ENCODE assay signal across 8 cellular contexts in the genomic region with DNA sequence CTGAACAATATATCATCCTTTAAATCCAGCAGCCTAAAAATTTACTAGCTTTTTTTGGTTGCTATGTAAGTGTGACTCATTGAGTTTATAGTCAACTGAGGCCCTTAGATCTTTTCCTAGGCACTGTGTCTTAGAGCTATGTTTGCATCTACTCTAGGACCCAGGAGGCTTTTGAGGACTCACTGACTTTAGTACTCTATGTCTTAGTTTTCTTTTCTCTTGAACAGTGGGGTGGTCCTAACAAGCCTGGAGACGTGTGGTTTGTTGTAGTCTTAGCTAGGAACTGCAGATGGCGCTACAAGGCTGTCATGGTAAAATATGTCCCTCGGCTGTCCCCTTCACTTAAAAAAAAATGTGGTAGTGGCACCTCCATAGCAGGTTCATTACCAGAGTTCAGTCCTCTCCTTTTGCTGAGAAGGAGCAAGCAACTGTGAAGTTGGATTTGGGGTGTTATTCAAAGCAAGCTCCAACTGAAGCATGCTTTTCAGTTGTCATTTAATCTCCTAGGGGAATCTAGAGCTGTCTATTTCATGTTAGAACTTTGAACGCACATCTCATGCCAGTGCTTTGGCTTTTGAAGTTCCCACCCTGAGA. TPM values are rescaled to one million over a fixed set of nuclear protein-coding genes. Genes with fewer than 3 reads are reported as not detected.
DNase-seq lines count a peak whose midpoint lies in the region; ATAC-seq, FAIRE-seq and TF ChIP-seq lines count a peak whose summit lies in the region.

No MANE protein-coding gene starts in this region.

- no peaks in the 10 kb centered on the region for H3K9me3 ChIP-seq in uterus

- H3K4me1 ChIP-seq in uterus: no peaks in the 10 kb centered on the region

- H3K27ac ChIP-seq in dorsolateral prefrontal cortex (no peak overlapping the region), uterus (no peak overlapping the region)

- peak; percentile 28 for DNase-seq in DMS153 (lab: John Stamatoyannopoulos, UW)
- peak; percentile 60 for DNase-seq in HFF-Myc (ENCODE audit: extremely low read depth, low read depth)
- DNase-seq in NCI-H2171 treated with DMSO at 0.1 percent for 48 hours (lab: John Stamatoyannopoulos, UW): peak; percentile 81
- peak in 2 of 10 donors; percentile 56 to 61 for DNase-seq in dorsolateral prefrontal cortex
- peak; percentile 83 to 87 for DNase-seq in lung microvascular endothelial cell (ENCODE audit: low read depth in 2 of 2)
- DNase-seq in uterus: no peak

- H3K4me3 ChIP-seq in HFF-Myc (replicated peaks; ENCODE audit: low read depth, low read length) (no peak overlapping the region), dorsolateral prefrontal cortex (peak overlapping the region in 1 of 59 donors; percentile 3), uterus (no peak overlapping the region)

- TF ChIP-seq CTCF in HFF-Myc (IDR thresholded peaks at IDR 0.05; ENCODE audit: low read depth, low read length, missing control alignments): peak; percentile 80
- peak in 55 of 56 donors; percentile 69 to 93 (median 81) for TF ChIP-seq CTCF in dorsolateral prefrontal cortex (IDR thresholded peaks at IDR 0.05 in 54 of 56, conservative IDR thresholded peaks at IDR 0.05 in 2 of 56; ENCODE audit: low read depth in 1 of 56, partially characterized antibody in 56 of 56)
- TF ChIP-seq CTCF in uterus (IDR thresholded peaks at IDR 0.05): peak; percentile 66 to 83 (median 77)

- intact Hi-C loops in dorsolateral prefrontal cortex (cut with DNase I) (loop anchor here (5.0 kb wide), 3 partner anchors 71 to 224 kb away; no protein-coding TSS in a partner anchor), uterus (cut with DNase I; ENCODE audit: low total_unique reads) (no loop called here)

- no peak for TF ChIP-seq POLR2A in uterus (IDR thresholded peaks at IDR 0.05)

- FAIRE-seq in TTC549 (lab: Jason Lieb, UNC): peak; percentile 65

- ATAC-seq in HG02840 (IDR thresholded peaks at IDR 0.05; ENCODE audit: low FRiP score, unreplicated experiment): no peak

- H3K27me3 ChIP-seq in dorsolateral prefrontal cortex (no peaks in the 10 kb centered on the region), uterus (no peaks in the 10 kb centered on the region)

- no peaks in the 10 kb centered on the region for H3K36me3 ChIP-seq in uterus

RNA-seq across cellular contexts. Expression of gene SPATS2, which starts 8.6 kb away (rescaled TPM):
- 10 to 100 TPM; 19.1 to 67.2 (median 43.0) TPM for total RNA-seq in dorsolateral prefrontal cortex
- 11.7 and 18.3 TPM in 2 replicates for total RNA-seq in lung microvascular endothelial cell
- total RNA-seq in uterus: 10 to 100 TPM in 2 of 4 donors, 1 to 10 TPM in 2; 3.3 to 46.0 (median 16.0) TPM

RNA-seq across cellular contexts. Expression of gene DNAJC22, which starts 12.0 kb away (rescaled TPM):
- total RNA-seq in dorsolateral prefrontal cortex (1 to 10 TPM in 115 of 120 experiments, under 1 TPM in 5; 0.49 to 8.3 (median 3.0) TPM), lung microvascular endothelial cell (0.40 and 0.87 TPM in 2 replicates), uterus (1 to 10 TPM in 1 of 4 donors, not detected in 3; 4.5 TPM)

RNA-seq across cellular contexts. Expression of gene C1QL4, which starts 21.7 kb away (rescaled TPM):
- total RNA-seq in dorsolateral prefrontal cortex (1 to 10 TPM in 5 of 120 experiments, under 1 TPM in 64, not detected in 51; 0.19 to 1.4 (median 0.44) TPM), lung microvascular endothelial cell (not detected in 2 replicates), uterus (1 to 10 TPM in 1 of 4 donors, not detected in 3; 1.7 TPM)

RNA-seq across cellular contexts. Expression of gene TROAP, which starts 35.6 kb away (rescaled TPM):
- total RNA-seq in dorsolateral prefrontal cortex (1 to 10 TPM in 3 of 120 experiments, under 1 TPM in 15, not detected in 102; 0.17 to 1.9 (median 0.52) TPM), lung microvascular endothelial cell (1.6 and 8.9 TPM in 2 replicates), uterus (10 to 100 TPM in 1 of 4 donors, 1 to 10 TPM in 1, not detected in 2; 1.8 to 10.2 TPM)

Comparison
In these comparisons a context has a peak if more than half of its experiments do, and no peak if none do; other contexts are left out.
1. DNase-seq: peak in DMS153 (single experiment), HFF-Myc (single experiment), NCI-H2171 treated with DMSO at 0.1 percent for 48 hours (single experiment) and lung microvascular endothelial cell (2 of 2); none in uterus (0 of 2).
2. Peak in every context shown above with its lines, with median percentiles within 50 percentile points of each other: CTCF ChIP-seq.